Comparison of ENCODE assay signal across 1 cellular context in genomic region chr17:9151091-9151490, GRCh38.
TF ChIP-seq lines count a peak whose summit lies in the region.

No MANE protein-coding gene starts in this region.

TF ChIP-seq in HepG2, 621 proteins besides CTCF, POLR2A, EP300 and RAD21 (continued from another document and continues in another):
- TF ChIP-seq REST (IDR thresholded peaks at IDR 0.05; ENCODE audit: borderline replicate concordance in 1 of 2, low read depth in 1 of 2, low read length in 2 of 2) (peak in 1 of 2 experiments; percentile 76; a peak in 2 of 4 replicates), ZMYM4 (CRISPR knock-in tag; IDR thresholded peaks at IDR 0.05) (no peak), ZNF609 (CRISPR knock-in tag; IDR thresholded peaks at IDR 0.05; ENCODE audit: borderline replicate concordance) (peak; percentile 98), HOXD1 (CRISPR knock-in tag; IDR thresholded peaks at IDR 0.05) (0 out of 2 replicates have a peak, but pooled peaks have one; percentile 40), ARID5B (CRISPR knock-in tag; IDR thresholded peaks at IDR 0.05) (peak; percentile 39), ZNF503 (CRISPR knock-in tag; IDR thresholded peaks at IDR 0.05) (peak; percentile 92), GATA4 (IDR thresholded peaks at IDR 0.05; ENCODE audit: borderline replicate concordance, low read depth) (0 out of 2 replicates have a peak, but pooled peaks have one; percentile 51), ZFP36 (IDR thresholded peaks at IDR 0.05; ENCODE audit: borderline replicate concordance, low read depth, low read length, partially characterized antibody) (peak; percentile 59), TBX3 (IDR thresholded peaks at IDR 0.05; ENCODE audit: borderline replicate concordance) (peak; percentile 96), ISL2 (CRISPR knock-in tag; IDR thresholded peaks at IDR 0.05) (peak; percentile 62; the same call in 1 of the 2 replicates), NR2F2 (IDR thresholded peaks at IDR 0.05; ENCODE audit: borderline replicate concordance, low read depth) (peak; percentile 70; the same call in 1 of the 2 replicates), SOX6 (IDR thresholded peaks at IDR 0.05) (no peak), SOX6 (CRISPR knock-in tag; IDR thresholded peaks at IDR 0.05) (peak; percentile 86), ZNF572 (CRISPR knock-in tag; IDR thresholded peaks at IDR 0.05) (no peak), IKZF5 (CRISPR knock-in tag; IDR thresholded peaks at IDR 0.05) (no peak), FOXP1 (IDR thresholded peaks at IDR 0.05) (no peak), FOXP1 (CRISPR knock-in tag; IDR thresholded peaks at IDR 0.05) (peak; percentile 59; the same call in 1 of the 2 replicates), ZMYM2 (CRISPR knock-in tag; IDR thresholded peaks at IDR 0.05) (no peak), HMG20A (CRISPR knock-in tag; IDR thresholded peaks at IDR 0.05; ENCODE audit: borderline replicate concordance) (peak; percentile 22; the same call in 1 of the 2 replicates), BCL6 (CRISPR knock-in tag; IDR thresholded peaks at IDR 0.05) (peak; percentile 68), SOX13 (IDR thresholded peaks at IDR 0.05) (peak; percentile 86), SOX13 (CRISPR knock-in tag; conservative IDR thresholded peaks at IDR 0.05 in 1 of 2, IDR thresholded peaks at IDR 0.05 in 1 of 2) (peak in 1 of 2 experiments; percentile 91; a peak in 2 of 4 replicates), FOXA1 (IDR thresholded peaks at IDR 0.05) (no peak), FOXA1 (CRISPR knock-in tag; IDR thresholded peaks at IDR 0.05) (peak; percentile 98), SIX4 (CRISPR knock-in tag; IDR thresholded peaks at IDR 0.05) (no peak), ZNF552 (CRISPR knock-in tag; IDR thresholded peaks at IDR 0.05; ENCODE audit: borderline replicate concordance) (no peak), NR3C1 (CRISPR knock-in tag; IDR thresholded peaks at IDR 0.05) (no peak), TBX2 (CRISPR knock-in tag; IDR thresholded peaks at IDR 0.05; ENCODE audit: borderline replicate concordance) (peak; percentile 95), HHEX (CRISPR knock-in tag; IDR thresholded peaks at IDR 0.05) (peak; percentile 98), ZNF703 (CRISPR knock-in tag; IDR thresholded peaks at IDR 0.05; ENCODE audit: borderline replicate concordance) (peak; percentile 71; the same call in 1 of the 2 replicates), PITX1 (CRISPR knock-in tag; IDR thresholded peaks at IDR 0.05) (peak; percentile 99), HDAC2 (CRISPR knock-in tag; IDR thresholded peaks at IDR 0.05) (peak; percentile 56; the same call in 1 of the 2 replicates), TRAFD1 (CRISPR knock-in tag; IDR thresholded peaks at IDR 0.05; ENCODE audit: borderline replicate concordance) (no peak), CBFB (CRISPR knock-in tag; IDR thresholded peaks at IDR 0.05) (peak; percentile 88; the same call in 1 of the 2 replicates), ETS1 (CRISPR knock-in tag; IDR thresholded peaks at IDR 0.05) (no peak), ZNF205 (CRISPR knock-in tag; IDR thresholded peaks at IDR 0.05) (0 out of 2 replicates have a peak, but pooled peaks have one; percentile 32), GFI1 (CRISPR knock-in tag; IDR thresholded peaks at IDR 0.05; ENCODE audit: borderline replicate concordance) (peak; percentile 48; the same call in 1 of the 2 replicates), PATZ1 (CRISPR knock-in tag; IDR thresholded peaks at IDR 0.05) (peak; percentile 43; the same call in 1 of the 2 replicates), TCF7 (IDR thresholded peaks at IDR 0.05; ENCODE audit: low read depth) (peak; percentile 81)
